ENCODE assay signal across 20 cellular contexts in the genomic region with DNA sequence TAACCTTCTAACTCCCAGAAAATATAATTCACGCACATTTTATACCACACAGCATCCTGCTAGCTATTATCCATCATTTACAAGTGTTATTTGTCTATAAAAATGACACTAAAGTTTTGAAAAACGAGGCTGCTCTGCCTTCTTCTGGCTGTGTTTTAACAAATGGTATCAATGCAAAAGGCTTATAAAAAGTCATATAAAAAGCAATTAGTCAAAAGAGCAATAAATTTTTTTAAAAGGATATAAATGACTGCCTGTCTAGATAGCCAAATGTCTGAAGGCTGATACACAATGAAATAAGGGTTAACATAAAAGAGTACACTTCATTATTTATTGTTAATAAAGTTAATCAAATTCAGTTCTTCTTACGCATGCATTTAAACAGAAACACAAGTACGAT.
DNase-seq lines count a peak whose midpoint lies in the region; ATAC-seq and TF ChIP-seq lines count a peak whose summit lies in the region.
"Had no signal": no experiment of that assay in that cellular context is flagged by ENCODE, and none has a peak within 500 bp of the region (broad histone marks: within the 10 kb centered on the region; RNA-seq: fewer than 3 reads in every experiment).

No MANE protein-coding gene starts in this region.

- no peak for ATAC-seq in activated T-cell treated with anti-CD3 and anti-CD28 coated beads, Interleukin-2, amount 50 U/mL, for 72 hours (replicated peaks in 1 of 2)
- no peak for ATAC-seq in activated B cell treated with CpG ODN at 0.5 μM for 24 hours (ENCODE audit: low read depth)
- no peak for ATAC-seq in stimulated activated memory B cell treated with anti-CD40 and anti-IgM and Interleukin-4, amounts not matched to agents 10 μg/mL and 1 μg/mL and 100 μg/mL, for 72 hours
- no peak for ATAC-seq in omental fat pad (ENCODE audit: low FRiP score)

- H3K4me3 Mint-ChIP-seq in activated T-cell treated with anti-CD3 and anti-CD28 coated beads, Interleukin-2, amount 50 U/mL, for 72 hours = peak overlapping the region; percentile 20 to 28
- no peak overlapping the region for H3K4me3 Mint-ChIP-seq in activated T-cell treated with anti-CD3 and anti-CD28 coated beads, Interleukin-2, amount 50 U/mL, for 24 hours
- peak overlapping the region; percentile 33 for H3K4me3 Mint-ChIP-seq in activated B cell treated with CpG ODN at 0.5 μM for 24 hours
- peak overlapping the region; percentile 44 for H3K4me3 Mint-ChIP-seq in stimulated activated memory B cell treated with anti-CD40 and anti-IgM and Interleukin-4, amounts not matched to agents 10 μg/mL and 1 μg/mL and 100 μg/mL, for 72 hours

- POLR2A ChIA-PET in activated B cell treated with CpG ODN at 0.5 μM for 24 hours (lab: Charles Lee) = interaction anchor here (1.0 to 1.3 kb wide), 2 partner anchors 76 to 171 kb away, joined by 3 read pairs; no protein-coding TSS in a partner anchor

- H3K4me1 Mint-ChIP-seq in activated T-cell treated with anti-CD3 and anti-CD28 coated beads, Interleukin-2, amount 50 U/mL, for 72 hours (ENCODE audit: low read depth) = peaks cover 82% of the 10 kb centered on the region
- H3K4me1 Mint-ChIP-seq in activated T-cell treated with anti-CD3 and anti-CD28 coated beads, Interleukin-2, amount 50 U/mL, for 24 hours (ENCODE audit: low read depth) = peaks cover 46% of the 10 kb centered on the region
- peaks cover 87% of the 10 kb centered on the region for H3K4me1 Mint-ChIP-seq in activated B cell treated with CpG ODN at 0.5 μM for 24 hours
- H3K4me1 Mint-ChIP-seq in stimulated activated memory B cell treated with anti-CD40 and anti-IgM and Interleukin-4, amounts not matched to agents 10 μg/mL and 1 μg/mL and 100 μg/mL, for 72 hours = peaks cover 88% of the 10 kb centered on the region

- peaks cover 2 to 3% of the 10 kb centered on the region in 2 donors for H3K9me3 Mint-ChIP-seq in activated T-cell treated with anti-CD3 and anti-CD28 coated beads, Interleukin-2, amount 50 U/mL, for 72 hours
- no peaks in the 10 kb centered on the region for H3K9me3 Mint-ChIP-seq in activated T-cell treated with anti-CD3 and anti-CD28 coated beads, Interleukin-2, amount 50 U/mL, for 24 hours
- H3K9me3 Mint-ChIP-seq in activated B cell treated with CpG ODN at 0.5 μM for 24 hours = peaks cover 3% of the 10 kb centered on the region
- H3K9me3 Mint-ChIP-seq in stimulated activated memory B cell treated with anti-CD40 and anti-IgM and Interleukin-4, amounts not matched to agents 10 μg/mL and 1 μg/mL and 100 μg/mL, for 72 hours = peaks cover 3% of the 10 kb centered on the region

- no peak for DNase-seq in activated T-cell treated with anti-CD3 and anti-CD28 coated beads, Interleukin-2, amount 50 U/mL, for 72 hours
- DNase-seq in activated T-cell treated with anti-CD3 and anti-CD28 coated beads, Interleukin-2, amount 50 U/mL, for 24 hours = no peak
- DNase-seq in M059J (ENCODE audit: low read depth) = peak; percentile 8
- DNase-seq in activated B cell treated with CpG ODN at 0.5 μM for 24 hours = no peak
- DNase-seq in SW 1271 (lab: John Stamatoyannopoulos, UW) = no peak
- DNase-seq in NCI-H1417 (lab: John Stamatoyannopoulos, UW) = no peak
- no peak for DNase-seq in omental fat pad (ENCODE audit: low spot score)
- DNase-seq: 8988T, ACHN, Calu3, DMS79 treated with DMSO at 0.1 percent for 48 hours, NCI-H1092 treated with DMSO at 0.1 percent for 48 hours, NCI-H146, NCI-H1930, NCI-H2107, NCI-H446, NCI-H524 treated with DMSO at 0.1 percent for 48 hours, Peyer's patch, SHP77 treated with DMSO at 0.1 percent for 48 hours had no signal

- H3K27me3 Mint-ChIP-seq in activated T-cell treated with anti-CD3 and anti-CD28 coated beads, Interleukin-2, amount 50 U/mL, for 72 hours (ENCODE audit: low read depth) = peaks cover 19% of the 10 kb centered on the region
- H3K27me3 Mint-ChIP-seq in activated T-cell treated with anti-CD3 and anti-CD28 coated beads, Interleukin-2, amount 50 U/mL, for 24 hours = peaks cover 13% of the 10 kb centered on the region
- H3K27me3 Mint-ChIP-seq in activated B cell treated with CpG ODN at 0.5 μM for 24 hours = no peaks in the 10 kb centered on the region
- no peaks in the 10 kb centered on the region for H3K27me3 Mint-ChIP-seq in stimulated activated memory B cell treated with anti-CD40 and anti-IgM and Interleukin-4, amounts not matched to agents 10 μg/mL and 1 μg/mL and 100 μg/mL, for 72 hours

- TF ChIP-seq CTCF in activated B cell treated with CpG ODN at 0.5 μM for 24 hours (IDR thresholded peaks at IDR 0.05) = no peak
- no peak for TF ChIP-seq CTCF in omental fat pad (IDR thresholded peaks at IDR 0.05)

- CTCF ChIA-PET in activated B cell treated with CpG ODN at 0.5 μM for 24 hours (lab: Charles Lee) = no interaction called here

- intact Hi-C loops in activated B cell treated with CpG ODN at 0.5 μM for 24 hours (cut with micrococcal nuclease) = no loop called here

- peaks cover 9 to 10% of the 10 kb centered on the region in 2 donors for H3K36me3 Mint-ChIP-seq in activated T-cell treated with anti-CD3 and anti-CD28 coated beads, Interleukin-2, amount 50 U/mL, for 72 hours (ENCODE audit: insufficient read depth in 2 of 2)
- H3K36me3 Mint-ChIP-seq in activated T-cell treated with anti-CD3 and anti-CD28 coated beads, Interleukin-2, amount 50 U/mL, for 24 hours (ENCODE audit: low read depth) = peaks cover 5% of the 10 kb centered on the region
- peaks cover 71% of the 10 kb centered on the region for H3K36me3 Mint-ChIP-seq in activated B cell treated with CpG ODN at 0.5 μM for 24 hours (ENCODE audit: low read depth)
- H3K36me3 Mint-ChIP-seq in stimulated activated memory B cell treated with anti-CD40 and anti-IgM and Interleukin-4, amounts not matched to agents 10 μg/mL and 1 μg/mL and 100 μg/mL, for 72 hours = peaks cover 44% of the 10 kb centered on the region

- no peak overlapping the region for H3K27ac Mint-ChIP-seq in activated T-cell treated with anti-CD3 and anti-CD28 coated beads, Interleukin-2, amount 50 U/mL, for 72 hours
- H3K27ac Mint-ChIP-seq in activated T-cell treated with anti-CD3 and anti-CD28 coated beads, Interleukin-2, amount 50 U/mL, for 24 hours = no peak overlapping the region
- H3K27ac Mint-ChIP-seq in activated B cell treated with CpG ODN at 0.5 μM for 24 hours = peak overlapping the region; percentile 74
- peak overlapping the region; percentile 80 for H3K27ac Mint-ChIP-seq in stimulated activated memory B cell treated with anti-CD40 and anti-IgM and Interleukin-4, amounts not matched to agents 10 μg/mL and 1 μg/mL and 100 μg/mL, for 72 hours

Comparison
In these comparisons a context has a peak if more than half of its experiments do, and no peak if none do; other contexts are left out.
1. H3K27ac Mint-ChIP-seq: peak in activated B cell treated with CpG ODN at 0.5 μM for 24 hours (single experiment) and stimulated activated memory B cell treated with anti-CD40 and anti-IgM and Interleukin-4, amounts not matched to agents 10 μg/mL and 1 μg/mL and 100 μg/mL, for 72 hours (single experiment); none in activated T-cell treated with anti-CD3 and anti-CD28 coated beads, Interleukin-2, amount 50 U/mL, for 72 hours (single experiment) and activated T-cell treated with anti-CD3 and anti-CD28 coated beads, Interleukin-2, amount 50 U/mL, for 24 hours (single experiment).